ENCODE assay signal across 18 cellular contexts in genomic region chr15:97866994-97867393, GRCh38.
"Had no signal": no experiment of that assay in that cellular context is flagged by ENCODE, and none has a peak within 500 bp of the region (broad histone marks: within the 10 kb centered on the region; RNA-seq: fewer than 3 reads in every experiment).

No MANE protein-coding gene starts in this region.

- H3K4me3 ChIP-seq: thoracic aorta had no signal

- H3K27me3 ChIP-seq: neutrophil had no signal

- ATAC-seq: activated CD8-positive, alpha-beta T cell treated with anti-CD3 and anti-CD28 coated beads, Interleukin-2, amount 10 ng/mL, durations not matched to agents 7 days and 5 days; activated naive CD4-positive, alpha-beta T cell treated with anti-CD3 and anti-CD28 coated beads, Interleukin-2, amount 50 U/mL, for 72 hours; esophagus mucosa; left lobe of liver; naive thymus-derived CD4-positive, alpha-beta T cell; stimulated activated effector memory CD8-positive, alpha-beta T cell treated with anti-CD3 and anti-CD28 coated beads, Interleukin-12 subunit alpha, Interleukin-12 subunit beta, amount 100 ng/mL, for 72 hours had no signal

- DNase-seq: activated B cell treated with CpG ODN at 0.5 μM for 24 hours; activated CD4-positive, alpha-beta T cell treated with anti-CD3 and anti-CD28 coated beads, Interleukin-2, amount 10 ng/mL, durations not matched to agents 24 days and 14 days; activated CD8-positive, alpha-beta memory T cell treated with anti-CD3 and anti-CD28 coated beads, Interleukin-2, amount 50 U/mL, for 4 hours; activated CD8-positive, alpha-beta T cell treated with anti-CD3 and anti-CD28 coated beads, Interleukin-2, amount 10 ng/mL, durations not matched to agents 7 days and 5 days; activated effector memory CD4-positive, alpha-beta T cell treated with anti-CD3 and anti-CD28 coated beads, Interleukin-2, amount 50 U/mL, for 16 hours; activated T-cell treated with anti-CD3 and anti-CD28 coated beads, Interleukin-2, amount 50 U/mL, for 48 hours; caudate nucleus; naive thymus-derived CD4-positive, alpha-beta T cell had no signal

- H3K27ac ChIP-seq: neutrophil, parathyroid adenoma, thoracic aorta had no signal

- H3K9me3 ChIP-seq: neutrophil, thoracic aorta had no signal

- H3K4me1 ChIP-seq: parathyroid adenoma had no signal

- H3K36me3 ChIP-seq: neutrophil, thoracic aorta had no signal

- FAIRE-seq: colon, endometrium, islet of Langerhans had no signal
